Comparison of ENCODE assay signal across 2 cellular contexts in the genomic region with DNA sequence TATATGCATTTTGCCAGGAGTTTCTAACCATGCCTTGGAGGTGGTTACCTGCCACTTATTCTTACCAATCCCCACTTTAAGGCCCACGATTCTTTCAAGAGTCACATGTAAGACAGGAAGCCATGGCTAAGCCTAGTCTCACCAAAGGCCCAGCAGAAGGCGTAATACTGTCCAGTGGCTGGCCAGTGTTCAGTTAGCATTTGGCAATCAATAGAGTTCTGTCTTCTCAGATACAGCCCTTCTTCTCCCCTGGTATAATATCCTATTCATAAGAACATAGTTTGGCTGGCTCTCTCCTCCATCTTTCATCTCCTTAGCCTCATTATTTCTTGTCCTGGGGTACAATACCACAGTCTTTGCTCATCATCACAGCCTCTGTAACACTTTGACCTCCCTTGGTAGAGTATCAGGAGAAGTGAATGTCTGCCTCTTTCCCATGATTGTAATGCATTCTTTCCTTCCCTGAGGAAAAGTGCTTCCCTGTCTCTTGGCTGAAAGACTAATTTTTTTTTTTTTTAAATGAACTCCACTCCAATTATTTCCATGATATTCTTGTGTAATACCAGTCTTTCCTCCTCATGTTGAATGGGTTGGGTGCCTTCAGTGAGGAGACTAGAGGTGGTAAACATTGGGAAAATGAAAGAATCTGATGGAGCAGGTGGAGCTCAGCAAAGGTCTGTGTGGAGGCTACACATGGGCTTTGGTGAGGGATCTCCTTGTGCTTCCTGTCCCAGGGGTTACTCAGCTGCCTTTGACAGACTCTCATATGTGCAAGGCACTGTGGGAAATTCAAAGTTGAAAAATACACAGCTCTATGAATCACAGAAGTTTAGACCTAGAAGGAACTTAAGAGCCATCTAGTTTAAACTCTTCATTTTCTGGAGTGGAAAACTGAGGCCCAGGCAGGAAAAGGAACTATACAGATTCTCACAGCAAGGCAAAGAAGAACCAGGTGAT.
TF ChIP-seq lines count a peak whose summit lies in the region.

No MANE protein-coding gene starts in this region.

TF ChIP-seq in A549, 52 proteins besides CTCF, POLR2A, EP300 and RAD21 (continued from another document):
- TF ChIP-seq EHF (CRISPR knock-in tag; IDR thresholded peaks at IDR 0.05) (no peak), SMC3 (IDR thresholded peaks at IDR 0.05) (no peak), HOXB5 (CRISPR knock-in tag; IDR thresholded peaks at IDR 0.05) (no peak), ZSCAN20 (CRISPR knock-in tag; IDR thresholded peaks at IDR 0.05) (no peak), CHD2 (IDR thresholded peaks at IDR 0.05; ENCODE audit: low read length, partially characterized antibody) (no peak), HDAC2 (IDR thresholded peaks at IDR 0.05) (no peak), MAFK (IDR thresholded peaks at IDR 0.05; ENCODE audit: partially characterized antibody) (no peak), HOXA7 (CRISPR knock-in tag; IDR thresholded peaks at IDR 0.05) (no peak), CBX8 (IDR thresholded peaks at IDR 0.05) (no peak), EHMT2 (IDR thresholded peaks at IDR 0.05; ENCODE audit: low read depth) (no peak), POLR2AphosphoS2 (conservative IDR thresholded peaks at IDR 0.05; ENCODE audit: low read length) (no peak)
- TF ChIP-seq, protein P1, sequence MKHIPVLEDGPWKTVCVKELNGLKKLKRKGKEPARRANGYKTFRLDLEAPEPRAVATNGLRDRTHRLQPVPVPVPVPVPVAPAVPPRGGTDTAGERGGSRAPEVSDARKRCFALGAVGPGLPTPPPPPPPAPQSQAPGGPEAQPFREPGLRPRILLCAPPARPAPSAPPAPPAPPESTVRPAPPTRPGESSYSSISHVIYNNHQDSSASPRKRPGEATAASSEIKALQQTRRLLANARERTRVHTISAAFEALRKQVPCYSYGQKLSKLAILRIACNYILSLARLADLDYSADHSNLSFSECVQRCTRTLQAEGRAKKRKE (CRISPR knock-in tag; IDR thresholded peaks at IDR 0.05; ENCODE audit: low read depth) = no peak

TF ChIP-seq in GM23338, 12 proteins besides CTCF, POLR2A, EP300 and RAD21 (continued from another document):
- TF ChIP-seq, protein P2, sequence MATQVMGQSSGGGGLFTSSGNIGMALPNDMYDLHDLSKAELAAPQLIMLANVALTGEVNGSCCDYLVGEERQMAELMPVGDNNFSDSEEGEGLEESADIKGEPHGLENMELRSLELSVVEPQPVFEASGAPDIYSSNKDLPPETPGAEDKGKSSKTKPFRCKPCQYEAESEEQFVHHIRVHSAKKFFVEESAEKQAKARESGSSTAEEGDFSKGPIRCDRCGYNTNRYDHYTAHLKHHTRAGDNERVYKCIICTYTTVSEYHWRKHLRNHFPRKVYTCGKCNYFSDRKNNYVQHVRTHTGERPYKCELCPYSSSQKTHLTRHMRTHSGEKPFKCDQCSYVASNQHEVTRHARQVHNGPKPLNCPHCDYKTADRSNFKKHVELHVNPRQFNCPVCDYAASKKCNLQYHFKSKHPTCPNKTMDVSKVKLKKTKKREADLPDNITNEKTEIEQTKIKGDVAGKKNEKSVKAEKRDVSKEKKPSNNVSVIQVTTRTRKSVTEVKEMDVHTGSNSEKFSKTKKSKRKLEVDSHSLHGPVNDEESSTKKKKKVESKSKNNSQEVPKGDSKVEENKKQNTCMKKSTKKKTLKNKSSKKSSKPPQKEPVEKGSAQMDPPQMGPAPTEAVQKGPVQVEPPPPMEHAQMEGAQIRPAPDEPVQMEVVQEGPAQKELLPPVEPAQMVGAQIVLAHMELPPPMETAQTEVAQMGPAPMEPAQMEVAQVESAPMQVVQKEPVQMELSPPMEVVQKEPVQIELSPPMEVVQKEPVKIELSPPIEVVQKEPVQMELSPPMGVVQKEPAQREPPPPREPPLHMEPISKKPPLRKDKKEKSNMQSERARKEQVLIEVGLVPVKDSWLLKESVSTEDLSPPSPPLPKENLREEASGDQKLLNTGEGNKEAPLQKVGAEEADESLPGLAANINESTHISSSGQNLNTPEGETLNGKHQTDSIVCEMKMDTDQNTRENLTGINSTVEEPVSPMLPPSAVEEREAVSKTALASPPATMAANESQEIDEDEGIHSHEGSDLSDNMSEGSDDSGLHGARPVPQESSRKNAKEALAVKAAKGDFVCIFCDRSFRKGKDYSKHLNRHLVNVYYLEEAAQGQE (IDR thresholded peaks at IDR 0.05; ENCODE audit: unreplicated experiment) = no peak
- TF ChIP-seq NANOG (IDR thresholded peaks at IDR 0.05; ENCODE audit: borderline replicate concordance) (no peak), EZH2phosphoT487 (IDR thresholded peaks at IDR 0.05; ENCODE audit: unreplicated experiment) (no peak), STAT1 (IDR thresholded peaks at IDR 0.05; ENCODE audit: unreplicated experiment) (no peak), EZH2 (IDR thresholded peaks at IDR 0.05; ENCODE audit: low read depth, unreplicated experiment) (no peak), JUNB (IDR thresholded peaks at IDR 0.05; ENCODE audit: unreplicated experiment) (no peak), CREB1 (CRISPR knock-in tag; IDR thresholded peaks at IDR 0.05; ENCODE audit: low read depth) (no peak)
TF ChIP-seq in GM23338: peak in this region for 0.
